In genomic region chr10:123472606-123473005, GRCh38 we compare ENCODE assay signal across 39 cellular contexts.
DNase-seq lines count a peak whose midpoint lies in the region; ATAC-seq, FAIRE-seq and TF ChIP-seq lines count a peak whose summit lies in the region.
"Had no signal": no experiment of that assay in that cellular context is flagged by ENCODE, and none has a peak within 500 bp of the region (broad histone marks: within the 10 kb centered on the region; RNA-seq: fewer than 3 reads in every experiment).

No MANE protein-coding gene starts in this region.

- H3K9me3 ChIP-seq in H1 (ENCODE audit: insufficient read depth in 2 of 2, low read depth in 1 of 2, low read length in 1 of 2) = no peaks in the 10 kb centered on the region
- H3K9me3 ChIP-seq: adrenal gland, body of pancreas, Caco-2, gastrocnemius medialis, prostate gland, suprapubic skin, upper lobe of left lung had no signal

- H2AK5ac ChIP-seq in H1 (ENCODE audit: low read depth, low read length) = no peak overlapping the region

- H2BK15ac ChIP-seq in H1 (ENCODE audit: low read length) = no peak overlapping the region

- no peak overlapping the region for H3K23ac ChIP-seq in H1 (ENCODE audit: insufficient read length)

- peak; percentile 85 for ATAC-seq in GM23338
- ATAC-seq: activated T-helper 17 cell treated with anti-CD3 and anti-CD28 coated beads, Interleukin-2, amount 50 U/mL, for 72 hours; body of pancreas; gastrocnemius medialis; left ventricle myocardium superior; Panc1 had no signal

- in situ Hi-C loops in KBM-7 (cut with MboI; ENCODE audit: low pct_unique_long_range_greater_than_20kb, low sequenced_read_pairs) = no loop called here

- CTCF ChIA-PET in H1 (lab: Charles Lee; ENCODE audit: partially characterized antibody) = interaction anchor here (0.7 to 1.3 kb wide), 7 partner anchors 10 to 148 kb away, joined by 3 to 4 read pairs (median 3); no protein-coding TSS in a partner anchor
- CTCF ChIA-PET in MCF 10A (lab: Yijun Ruan, JAX) = interaction anchor here (0.6 to 0.7 kb wide), 3 partner anchors 184 to 596 kb away, joined by 3 to 5 read pairs (median 3); no protein-coding TSS in a partner anchor

- no peak overlapping the region for H3K4ac ChIP-seq in H1 (replicated peaks; ENCODE audit: insufficient read length, low read depth, low read length)

- peaks cover 15% of the 10 kb centered on the region for H3K27me3 Mint-ChIP-seq in GM23338 (ENCODE audit: insufficient read depth, low read depth, poor library complexity)
- peaks cover 32% of the 10 kb centered on the region for H3K27me3 Mint-ChIP-seq in nephron progenitor cell (ENCODE audit: low read depth, poor library complexity)
- peaks cover 7% of the 10 kb centered on the region for H3K27me3 Mint-ChIP-seq in MCF 10A (ENCODE audit: insufficient read depth, unreplicated experiment)
- H3K27me3 Mint-ChIP-seq: activated T-helper 17 cell treated with anti-CD3 and anti-CD28 coated beads, Interleukin-2, amount 50 U/mL, for 72 hours had no signal

- H3K36me3 Mint-ChIP-seq in GM23338 (ENCODE audit: low read depth) (no peaks in the 10 kb centered on the region), nephron progenitor cell (ENCODE audit: low read depth) (no peaks in the 10 kb centered on the region), MCF 10A (ENCODE audit: insufficient read depth, unreplicated experiment) (no peaks in the 10 kb centered on the region)
- H3K36me3 Mint-ChIP-seq: activated naive CD4-positive, alpha-beta T cell treated with anti-CD3 and anti-CD28 coated beads, Interleukin-2, amount 10 ng/mL, durations not matched to agents 7 days and 5 days; naive B cell had no signal

- H3K79me2 ChIP-seq in GM23338 (replicated peaks; ENCODE audit: insufficient read depth) (no peaks in the 10 kb centered on the region), H1 (ENCODE audit: control insufficient read depth in 1 of 2, insufficient read depth in 2 of 2, low read length in 2 of 2) (no peaks in the 10 kb centered on the region)

- H3K4me3 Mint-ChIP-seq in GM23338 (no peak overlapping the region), nephron progenitor cell (no peak overlapping the region), MCF 10A (ENCODE audit: unreplicated experiment) (no peak overlapping the region)
- H3K4me3 Mint-ChIP-seq: activated naive CD4-positive, alpha-beta T cell treated with anti-CD3 and anti-CD28 coated beads, Interleukin-2, amount 10 ng/mL, durations not matched to agents 7 days and 5 days; activated T-helper 17 cell treated with anti-CD3 and anti-CD28 coated beads, Interleukin-2, amount 50 U/mL, for 72 hours; naive B cell had no signal

- POLR2A ChIA-PET in H1 (lab: Charles Lee; ENCODE audit: partially characterized antibody) (interaction anchor here (1.0 to 1.3 kb wide), 2 partner anchors 15 to 41 kb away, joined by 3 read pairs; no protein-coding TSS in a partner anchor), MCF 10A (lab: Yijun Ruan, JAX) (interaction anchor here (0.7 kb wide), 1 partner anchor 31 kb away, joined by 4 read pairs; no protein-coding TSS in a partner anchor)

- peak overlapping the region; percentile 80; the same call in 1 of the 2 replicates for H2BK12ac ChIP-seq in H1 (ENCODE audit: low read depth, low read length)

- no peak overlapping the region for H3K4me3 ChIP-seq in GM23338
- H3K4me3 ChIP-seq in H1 (ENCODE audit: extremely low read depth in 1 of 4, insufficient read depth in 2 of 4, low read depth in 3 of 4, low read length in 4 of 4) = no peak overlapping the region
- H3K4me3 ChIP-seq: adrenal gland, body of pancreas, gastrocnemius medialis, prostate gland, suprapubic skin, upper lobe of left lung had no signal

- no peak overlapping the region for H4K8ac ChIP-seq in H1 (ENCODE audit: extremely low read depth, insufficient read depth, low read length)

- H3K4me1 ChIP-seq in GM23338 (ENCODE audit: insufficient read depth) = peaks cover 5% of the 10 kb centered on the region
- H3K4me1 ChIP-seq in H1 (replicated peaks in 1 of 4; ENCODE audit: control insufficient read depth in 3 of 4, insufficient read depth in 4 of 4, low read length in 3 of 4) = peaks cover 0 to 14% (median 5%) of the 10 kb centered on the region in 4 experiments; a peak in 5 of 7 replicates
- H3K4me1 ChIP-seq: adrenal gland, Caco-2, gastrocnemius medialis, prostate gland, suprapubic skin, upper lobe of left lung had no signal

- peak overlapping the region; percentile 75 for H2BK20ac ChIP-seq in H1 (ENCODE audit: low read length)

- intact Hi-C loops in MCF 10A (cut with micrococcal nuclease) = no loop called here

- 72% methylated on average over 9 of the region's 9 CpGs; no CpG with 5 or more reads in 1 of the 2 experiments for WGBS in H1 (ENCODE audit: extremely low coverage in 1 of 2, insufficient coverage in 1 of 2, insufficient read length in 1 of 2, insufficient replicate concordance in 2 of 2, low coverage in 1 of 2, low lambda C conversion rate in 2 of 2, missing lambda C conversion rate in 1 of 2), 2 experiments

- no peak overlapping the region for H3K27ac ChIP-seq in GM23338 (ENCODE audit: low read depth)
- no peak overlapping the region for H3K27ac ChIP-seq in H1 (ENCODE audit: low read depth, low read length)
- H3K27ac ChIP-seq in substantia nigra (ENCODE audit: low read depth, low read length, poor library complexity, severe bottlenecking) = no peak overlapping the region
- H3K27ac ChIP-seq: adrenal gland, body of pancreas, gastrocnemius medialis, HL-60, prostate gland, suprapubic skin, upper lobe of left lung, VCaP had no signal

- H2AFZ ChIP-seq in GM23338 (no peak overlapping the region), H1 (ENCODE audit: low read length) (no peak overlapping the region)

- no peaks in the 10 kb centered on the region for H3K27me3 ChIP-seq in GM23338 (ENCODE audit: insufficient read depth)
- no peaks in the 10 kb centered on the region; a peak in 2 of 7 replicates for H3K27me3 ChIP-seq in H1 (replicated peaks in 1 of 4; ENCODE audit: control insufficient read depth in 3 of 4, extremely low read depth in 1 of 4, insufficient read depth in 3 of 4, low read length in 3 of 4)
- H3K27me3 ChIP-seq: adrenal gland, body of pancreas, gastrocnemius medialis had no signal

- FAIRE-seq in H1 (lab: Jason Lieb, UNC) = no peak
- FAIRE-seq: endothelial cell of umbilical vein, H54, islet of Langerhans had no signal

- no peaks in the 10 kb centered on the region for H3F3A ChIP-seq in GM23338 (replicated peaks; ENCODE audit: low read depth)

- H3K79me1 ChIP-seq in H1 (ENCODE audit: low read depth, low read length) = no peaks in the 10 kb centered on the region

- no peak for TF ChIP-seq CTCF in GM23338 (conservative IDR thresholded peaks at IDR 0.05; ENCODE audit: low read depth in 2 of 2)
- TF ChIP-seq CTCF in H1 (IDR thresholded peaks at IDR 0.05; ENCODE audit: control extremely low read depth in 1 of 3, insufficient read depth in 1 of 3, low read depth in 1 of 3, low read length in 3 of 3) = no peak
- TF ChIP-seq CTCF in nephron progenitor cell (IDR thresholded peaks at IDR 0.05) = no peak
- TF ChIP-seq CTCF in MCF 10A (IDR thresholded peaks at IDR 0.05; ENCODE audit: unreplicated experiment) = no peak

- H3K14ac ChIP-seq in H1 (ENCODE audit: insufficient read length) = no peak overlapping the region

- H3K4me1 Mint-ChIP-seq in GM23338 = peaks cover 29% of the 10 kb centered on the region
- H3K4me1 Mint-ChIP-seq in nephron progenitor cell = peaks cover 54% of the 10 kb centered on the region
- no peaks in the 10 kb centered on the region for H3K4me1 Mint-ChIP-seq in MCF 10A (ENCODE audit: insufficient read depth, unreplicated experiment)
- H3K4me1 Mint-ChIP-seq: activated naive CD4-positive, alpha-beta T cell treated with anti-CD3 and anti-CD28 coated beads, Interleukin-2, amount 10 ng/mL, durations not matched to agents 7 days and 5 days; activated T-helper 17 cell treated with anti-CD3 and anti-CD28 coated beads, Interleukin-2, amount 50 U/mL, for 72 hours had no signal

- H3K9ac ChIP-seq in H1 (replicated peaks in 1 of 4; ENCODE audit: extremely low read depth in 1 of 4, low read depth in 3 of 4, low read length in 3 of 4) = no peak overlapping the region

- H3K9me3 Mint-ChIP-seq in GM23338 = no peaks in the 10 kb centered on the region; the same call in 2 of the 3 replicates
- H3K9me3 Mint-ChIP-seq in nephron progenitor cell = no peaks in the 10 kb centered on the region
- no peaks in the 10 kb centered on the region for H3K9me3 Mint-ChIP-seq in MCF 10A (ENCODE audit: unreplicated experiment)
- H3K9me3 Mint-ChIP-seq: activated naive CD4-positive, alpha-beta T cell treated with anti-CD3 and anti-CD28 coated beads, Interleukin-2, amount 10 ng/mL, durations not matched to agents 7 days and 5 days; activated T-helper 17 cell treated with anti-CD3 and anti-CD28 coated beads, Interleukin-2, amount 50 U/mL, for 72 hours had no signal

- H3K23me2 ChIP-seq in H1 (ENCODE audit: low read depth, low read length) = peaks cover 3% of the 10 kb centered on the region; the same call in 1 of the 2 replicates

- no peak for TF ChIP-seq POLR2A in H1 (IDR thresholded peaks at IDR 0.05; ENCODE audit: control extremely low read depth in 1 of 2, low read depth in 2 of 2, low read length in 2 of 2)

- DNase-seq in GM23338 (ENCODE audit: low spot score) (peak; percentile 47), KBM-7 (peak; percentile 10), H1 (ENCODE audit: low read depth in 1 of 2, low spot score in 2 of 2) (peak in 1 of 2 experiments; percentile 67), nephron progenitor cell (peak; percentile 76), retina (no peak), substantia nigra (lab: John Stamatoyannopoulos, UW) (no peak), MCF 10A (ENCODE audit: unreplicated experiment) (no peak)
- no peak for DNase-seq in stimulated activated CD4-positive, alpha-beta T cell treated with anti-CD3 and anti-CD28 coated beads, Interleukin-2, amount 100 ng/mL, for 48 hours
- DNase-seq: activated CD4-positive, alpha-beta T cell treated with anti-CD3 and anti-CD28 coated beads for 48 hours; activated naive CD4-positive, alpha-beta T cell treated with anti-CD3 and anti-CD28 coated beads, Interleukin-2, amount 10 ng/mL, durations not matched to agents 7 days and 5 days; adrenal gland; body of pancreas; Caco-2; cerebellar nuclear complex; DMS79 treated with DMSO at 0.1 percent for 48 hours; gastrocnemius medialis; GF-D8; hypothalamus; Kasumi-1; left ventricle myocardium superior; naive B cell; NCI-H1436 treated with DMSO at 0.1 percent for 48 hours; NCI-H345; nucleus accumbens; SHP77; stimulated activated CD4-positive, alpha-beta T cell treated with anti-CD3 and anti-CD28 coated beads, Interleukin-15, amount 100 ng/mL, for 24 hours; stimulated activated naive CD4-positive, alpha-beta T cell; SW 1271; T-helper 9 cell had no signal

- H3K27ac Mint-ChIP-seq in GM23338 = no peak overlapping the region
- no peak overlapping the region for H3K27ac Mint-ChIP-seq in nephron progenitor cell
- H3K27ac Mint-ChIP-seq in MCF 10A (ENCODE audit: low read depth, unreplicated experiment) = no peak overlapping the region
- H3K27ac Mint-ChIP-seq: activated naive CD4-positive, alpha-beta T cell treated with anti-CD3 and anti-CD28 coated beads, Interleukin-2, amount 10 ng/mL, durations not matched to agents 7 days and 5 days; activated T-helper 17 cell treated with anti-CD3 and anti-CD28 coated beads, Interleukin-2, amount 50 U/mL, for 72 hours; naive B cell had no signal

- no peaks in the 10 kb centered on the region for H4K20me1 ChIP-seq in GM23338 (replicated peaks; ENCODE audit: insufficient read depth)
- H4K20me1 ChIP-seq in H1 (replicated peaks in 1 of 2; ENCODE audit: control insufficient read depth in 1 of 2, insufficient read depth in 2 of 2, low read length in 2 of 2) = no peaks in the 10 kb centered on the region

- BruUV-seq in MCF 10A (replicated peaks; lab: Mats Ljungman, UMichigan) = no TSS peak

- H3K4me2 ChIP-seq in GM23338 (no peak overlapping the region), H1 (ENCODE audit: insufficient read depth in 1 of 2, low read depth in 2 of 2, low read length in 2 of 2) (no peak overlapping the region)

- TF ChIP-seq EP300 in H1 (IDR thresholded peaks at IDR 0.05; ENCODE audit: borderline replicate concordance in 1 of 2, low read depth in 2 of 2, low read length in 2 of 2) = no peak

- no peak overlapping the region; the same call in 1 of the 2 replicates for H3K18ac ChIP-seq in H1 (ENCODE audit: extremely low read depth, low read length)

- H4K5ac ChIP-seq in H1 (ENCODE audit: insufficient read length, low read depth, low read length) = no peak overlapping the region

- H3K9me2 ChIP-seq in GM23338 (ENCODE audit: insufficient read depth) = peaks cover 13% of the 10 kb centered on the region

- no peak overlapping the region for H2BK5ac ChIP-seq in H1 (ENCODE audit: low read depth, low read length)

- no peak overlapping the region for H2BK120ac ChIP-seq in H1 (replicated peaks; ENCODE audit: low read depth, low read length)

- peak overlapping the region; percentile 20 for H4K91ac ChIP-seq in H1 (replicated peaks; ENCODE audit: insufficient read length, low read length)

- TF ChIP-seq RAD21 in H1 (IDR thresholded peaks at IDR 0.05 in 1 of 2, conservative IDR thresholded peaks at IDR 0.05 in 1 of 2; ENCODE audit: low read depth in 2 of 2, low read length in 2 of 2) = no peak

- no peak overlapping the region for H3K56ac ChIP-seq in H1 (replicated peaks; ENCODE audit: insufficient read length, low read depth, low read length)

- H3K36me3 ChIP-seq in GM23338 (ENCODE audit: insufficient read depth) (no peaks in the 10 kb centered on the region), H1 (ENCODE audit: control insufficient read depth in 2 of 4, insufficient read depth in 4 of 4, low read length in 3 of 4) (no peaks in the 10 kb centered on the region)
- H3K36me3 ChIP-seq: adrenal gland, gastrocnemius medialis, prostate gland, suprapubic skin, upper lobe of left lung had no signal

Comparison
In these comparisons a context has a peak if more than half of its experiments do, and no peak if none do; other contexts are left out.
1. DNase-seq: peak in GM23338 (single experiment), KBM-7 (single experiment) and nephron progenitor cell (single experiment); none in stimulated activated CD4-positive, alpha-beta T cell treated with anti-CD3 and anti-CD28 coated beads, Interleukin-2, amount 100 ng/mL, for 48 hours (0 of 2), retina (single experiment), substantia nigra (0 of 49) and MCF 10A (single experiment).